1 cellular context compared by ENCODE assay signal in the genomic region with DNA sequence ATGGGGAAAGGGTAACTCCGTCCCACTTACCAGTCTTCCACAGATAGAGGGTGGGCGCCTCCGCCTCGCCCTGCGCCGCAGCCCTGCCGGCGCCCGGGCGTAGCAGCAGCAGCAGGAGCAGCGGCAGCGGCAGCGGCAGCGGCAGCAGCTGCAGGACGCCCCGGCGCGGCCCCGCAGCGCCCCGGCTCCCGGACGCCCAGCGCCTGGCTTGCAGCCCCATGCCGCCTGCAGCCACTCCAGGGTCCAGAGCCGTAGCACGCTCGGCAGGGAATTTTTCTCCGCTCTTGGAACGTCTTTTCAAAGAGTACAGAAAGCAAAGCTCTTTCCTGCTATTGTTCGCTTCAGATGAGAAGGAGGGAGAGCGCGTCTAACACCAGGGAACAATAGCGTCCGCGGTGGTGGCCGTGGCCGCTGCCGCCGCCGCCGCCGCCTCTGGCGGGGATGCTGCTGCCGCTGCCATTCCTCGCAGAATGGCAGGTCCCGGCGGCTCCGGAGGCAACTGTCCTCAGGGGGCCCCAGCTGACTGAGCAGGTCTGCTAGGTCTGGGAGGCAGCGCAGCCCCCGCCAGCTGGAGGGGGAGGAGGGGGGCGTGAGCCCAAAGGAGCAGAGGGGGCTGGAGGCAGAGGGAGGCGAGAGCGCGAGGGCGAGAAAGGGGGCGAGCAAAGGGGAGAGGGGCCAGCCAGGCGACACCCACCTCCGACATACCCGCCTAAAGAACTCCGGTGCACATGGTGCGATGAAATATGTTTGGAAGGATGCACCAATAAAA.
TF ChIP-seq lines count a peak whose summit lies in the region.

A gene with protein sequence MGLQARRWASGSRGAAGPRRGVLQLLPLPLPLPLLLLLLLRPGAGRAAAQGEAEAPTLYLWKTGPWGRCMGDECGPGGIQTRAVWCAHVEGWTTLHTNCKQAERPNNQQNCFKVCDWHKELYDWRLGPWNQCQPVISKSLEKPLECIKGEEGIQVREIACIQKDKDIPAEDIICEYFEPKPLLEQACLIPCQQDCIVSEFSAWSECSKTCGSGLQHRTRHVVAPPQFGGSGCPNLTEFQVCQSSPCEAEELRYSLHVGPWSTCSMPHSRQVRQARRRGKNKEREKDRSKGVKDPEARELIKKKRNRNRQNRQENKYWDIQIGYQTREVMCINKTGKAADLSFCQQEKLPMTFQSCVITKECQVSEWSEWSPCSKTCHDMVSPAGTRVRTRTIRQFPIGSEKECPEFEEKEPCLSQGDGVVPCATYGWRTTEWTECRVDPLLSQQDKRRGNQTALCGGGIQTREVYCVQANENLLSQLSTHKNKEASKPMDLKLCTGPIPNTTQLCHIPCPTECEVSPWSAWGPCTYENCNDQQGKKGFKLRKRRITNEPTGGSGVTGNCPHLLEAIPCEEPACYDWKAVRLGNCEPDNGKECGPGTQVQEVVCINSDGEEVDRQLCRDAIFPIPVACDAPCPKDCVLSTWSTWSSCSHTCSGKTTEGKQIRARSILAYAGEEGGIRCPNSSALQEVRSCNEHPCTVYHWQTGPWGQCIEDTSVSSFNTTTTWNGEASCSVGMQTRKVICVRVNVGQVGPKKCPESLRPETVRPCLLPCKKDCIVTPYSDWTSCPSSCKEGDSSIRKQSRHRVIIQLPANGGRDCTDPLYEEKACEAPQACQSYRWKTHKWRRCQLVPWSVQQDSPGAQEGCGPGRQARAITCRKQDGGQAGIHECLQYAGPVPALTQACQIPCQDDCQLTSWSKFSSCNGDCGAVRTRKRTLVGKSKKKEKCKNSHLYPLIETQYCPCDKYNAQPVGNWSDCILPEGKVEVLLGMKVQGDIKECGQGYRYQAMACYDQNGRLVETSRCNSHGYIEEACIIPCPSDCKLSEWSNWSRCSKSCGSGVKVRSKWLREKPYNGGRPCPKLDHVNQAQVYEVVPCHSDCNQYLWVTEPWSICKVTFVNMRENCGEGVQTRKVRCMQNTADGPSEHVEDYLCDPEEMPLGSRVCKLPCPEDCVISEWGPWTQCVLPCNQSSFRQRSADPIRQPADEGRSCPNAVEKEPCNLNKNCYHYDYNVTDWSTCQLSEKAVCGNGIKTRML (N-terminal part only) (minus strand): TSS at position 472 of the 769 bp plus-strand sequence. CDS start 252 bp downstream, at position 220.

TF ChIP-seq in SK-N-SH, 30 proteins besides CTCF, POLR2A, EP300 and RAD21 (continued from another document):
- peak; percentile 37 for TF ChIP-seq CHD2 (IDR thresholded peaks at IDR 0.05; ENCODE audit: low read length, partially characterized antibody)
- no peak for TF ChIP-seq TCF12 (IDR thresholded peaks at IDR 0.05)
- TF ChIP-seq FOXM1 (IDR thresholded peaks at IDR 0.05; ENCODE audit: low read depth), result no peak
- TF ChIP-seq, protein P1, sequence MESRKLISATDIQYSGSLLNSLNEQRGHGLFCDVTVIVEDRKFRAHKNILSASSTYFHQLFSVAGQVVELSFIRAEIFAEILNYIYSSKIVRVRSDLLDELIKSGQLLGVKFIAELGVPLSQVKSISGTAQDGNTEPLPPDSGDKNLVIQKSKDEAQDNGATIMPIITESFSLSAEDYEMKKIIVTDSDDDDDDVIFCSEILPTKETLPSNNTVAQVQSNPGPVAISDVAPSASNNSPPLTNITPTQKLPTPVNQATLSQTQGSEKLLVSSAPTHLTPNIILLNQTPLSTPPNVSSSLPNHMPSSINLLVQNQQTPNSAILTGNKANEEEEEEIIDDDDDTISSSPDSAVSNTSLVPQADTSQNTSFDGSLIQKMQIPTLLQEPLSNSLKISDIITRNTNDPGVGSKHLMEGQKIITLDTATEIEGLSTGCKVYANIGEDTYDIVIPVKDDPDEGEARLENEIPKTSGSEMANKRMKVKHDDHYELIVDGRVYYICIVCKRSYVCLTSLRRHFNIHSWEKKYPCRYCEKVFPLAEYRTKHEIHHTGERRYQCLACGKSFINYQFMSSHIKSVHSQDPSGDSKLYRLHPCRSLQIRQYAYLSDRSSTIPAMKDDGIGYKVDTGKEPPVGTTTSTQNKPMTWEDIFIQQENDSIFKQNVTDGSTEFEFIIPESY (IDR thresholded peaks at IDR 0.05; ENCODE audit: borderline replicate concordance, low read depth), result no peak
- TF ChIP-seq GATA2 (CRISPR knock-in tag; IDR thresholded peaks at IDR 0.05), result 0 out of 2 replicates have a peak, but pooled peaks have one; percentile 8
- no peak for TF ChIP-seq RCOR1 (IDR thresholded peaks at IDR 0.05; ENCODE audit: low read length)
- no peak for TF ChIP-seq JUND (IDR thresholded peaks at IDR 0.05)
- TF ChIP-seq MEF2A (IDR thresholded peaks at IDR 0.05; ENCODE audit: borderline replicate concordance, low read depth), result no peak
- TF ChIP-seq, protein P2, sequence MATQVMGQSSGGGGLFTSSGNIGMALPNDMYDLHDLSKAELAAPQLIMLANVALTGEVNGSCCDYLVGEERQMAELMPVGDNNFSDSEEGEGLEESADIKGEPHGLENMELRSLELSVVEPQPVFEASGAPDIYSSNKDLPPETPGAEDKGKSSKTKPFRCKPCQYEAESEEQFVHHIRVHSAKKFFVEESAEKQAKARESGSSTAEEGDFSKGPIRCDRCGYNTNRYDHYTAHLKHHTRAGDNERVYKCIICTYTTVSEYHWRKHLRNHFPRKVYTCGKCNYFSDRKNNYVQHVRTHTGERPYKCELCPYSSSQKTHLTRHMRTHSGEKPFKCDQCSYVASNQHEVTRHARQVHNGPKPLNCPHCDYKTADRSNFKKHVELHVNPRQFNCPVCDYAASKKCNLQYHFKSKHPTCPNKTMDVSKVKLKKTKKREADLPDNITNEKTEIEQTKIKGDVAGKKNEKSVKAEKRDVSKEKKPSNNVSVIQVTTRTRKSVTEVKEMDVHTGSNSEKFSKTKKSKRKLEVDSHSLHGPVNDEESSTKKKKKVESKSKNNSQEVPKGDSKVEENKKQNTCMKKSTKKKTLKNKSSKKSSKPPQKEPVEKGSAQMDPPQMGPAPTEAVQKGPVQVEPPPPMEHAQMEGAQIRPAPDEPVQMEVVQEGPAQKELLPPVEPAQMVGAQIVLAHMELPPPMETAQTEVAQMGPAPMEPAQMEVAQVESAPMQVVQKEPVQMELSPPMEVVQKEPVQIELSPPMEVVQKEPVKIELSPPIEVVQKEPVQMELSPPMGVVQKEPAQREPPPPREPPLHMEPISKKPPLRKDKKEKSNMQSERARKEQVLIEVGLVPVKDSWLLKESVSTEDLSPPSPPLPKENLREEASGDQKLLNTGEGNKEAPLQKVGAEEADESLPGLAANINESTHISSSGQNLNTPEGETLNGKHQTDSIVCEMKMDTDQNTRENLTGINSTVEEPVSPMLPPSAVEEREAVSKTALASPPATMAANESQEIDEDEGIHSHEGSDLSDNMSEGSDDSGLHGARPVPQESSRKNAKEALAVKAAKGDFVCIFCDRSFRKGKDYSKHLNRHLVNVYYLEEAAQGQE (IDR thresholded peaks at IDR 0.05; ENCODE audit: low read depth, low read length), result no peak
- TF ChIP-seq EZH2phosphoT487 (IDR thresholded peaks at IDR 0.05; ENCODE audit: borderline replicate concordance, low read depth), result no peak
- TF ChIP-seq, protein P3, sequence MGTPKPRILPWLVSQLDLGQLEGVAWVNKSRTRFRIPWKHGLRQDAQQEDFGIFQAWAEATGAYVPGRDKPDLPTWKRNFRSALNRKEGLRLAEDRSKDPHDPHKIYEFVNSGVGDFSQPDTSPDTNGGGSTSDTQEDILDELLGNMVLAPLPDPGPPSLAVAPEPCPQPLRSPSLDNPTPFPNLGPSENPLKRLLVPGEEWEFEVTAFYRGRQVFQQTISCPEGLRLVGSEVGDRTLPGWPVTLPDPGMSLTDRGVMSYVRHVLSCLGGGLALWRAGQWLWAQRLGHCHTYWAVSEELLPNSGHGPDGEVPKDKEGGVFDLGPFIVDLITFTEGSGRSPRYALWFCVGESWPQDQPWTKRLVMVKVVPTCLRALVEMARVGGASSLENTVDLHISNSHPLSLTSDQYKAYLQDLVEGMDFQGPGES (IDR thresholded peaks at IDR 0.05; ENCODE audit: low read depth, low read length), result no peak
- TF ChIP-seq, protein P4, sequence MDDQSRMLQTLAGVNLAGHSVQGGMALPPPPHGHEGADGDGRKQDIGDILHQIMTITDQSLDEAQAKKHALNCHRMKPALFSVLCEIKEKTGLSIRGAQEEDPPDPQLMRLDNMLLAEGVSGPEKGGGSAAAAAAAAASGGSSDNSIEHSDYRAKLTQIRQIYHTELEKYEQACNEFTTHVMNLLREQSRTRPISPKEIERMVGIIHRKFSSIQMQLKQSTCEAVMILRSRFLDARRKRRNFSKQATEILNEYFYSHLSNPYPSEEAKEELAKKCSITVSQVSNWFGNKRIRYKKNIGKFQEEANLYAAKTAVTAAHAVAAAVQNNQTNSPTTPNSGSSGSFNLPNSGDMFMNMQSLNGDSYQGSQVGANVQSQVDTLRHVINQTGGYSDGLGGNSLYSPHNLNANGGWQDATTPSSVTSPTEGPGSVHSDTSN (IDR thresholded peaks at IDR 0.05), result no peak
